ENCODE assay signal across 10 cellular contexts in the genomic region with DNA sequence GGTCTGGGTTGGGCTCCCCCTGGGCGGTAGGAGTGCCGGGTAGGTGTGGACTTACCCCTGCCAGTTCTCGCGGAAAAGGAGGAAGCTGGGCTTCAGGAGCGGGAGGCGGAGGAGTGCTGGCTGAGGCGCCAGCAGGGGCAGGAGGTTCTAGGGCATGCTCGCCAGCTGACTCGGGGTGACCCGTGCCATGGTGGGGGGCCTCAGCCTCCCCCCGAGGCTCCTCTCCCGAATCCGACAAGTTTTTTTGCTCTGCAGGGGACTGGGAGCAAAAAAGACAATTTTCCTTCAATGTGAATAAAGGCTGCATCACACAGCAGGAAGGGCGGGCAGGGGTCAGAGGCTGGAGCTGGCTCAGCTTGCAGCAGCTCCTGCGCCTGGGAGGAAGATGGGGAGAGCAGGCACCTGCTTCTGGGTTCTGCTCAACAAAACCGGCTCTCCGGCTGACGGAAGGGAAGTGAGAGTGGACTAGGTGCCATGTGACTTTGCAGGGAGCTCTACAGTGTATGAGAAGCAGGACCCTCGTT. TPM values are rescaled to one million over a fixed set of nuclear protein-coding genes. Genes with fewer than 3 reads are reported as not detected.
DNase-seq lines count a peak whose midpoint lies in the region; ATAC-seq and TF ChIP-seq lines count a peak whose summit lies in the region.
"Had no signal": no experiment of that assay in that cellular context is flagged by ENCODE, and none has a peak within 500 bp of the region (broad histone marks: within the 10 kb centered on the region; RNA-seq: fewer than 3 reads in every experiment).

No MANE protein-coding gene starts in this region.

- intact Hi-C loops in IMR-90 (cut with micrococcal nuclease), result no loop called here
- intact Hi-C loops in dendritic cell treated with granulocyte-macrophage colony-stimulating factor and Interleukin-4, amounts not matched to agents 40 ng/mL and 50 ng/mL, for 4 days (cut with micrococcal nuclease), result no loop called here

- H2BK5ac ChIP-seq in IMR-90 (ENCODE audit: low read depth, low read length, poor library complexity, severe bottlenecking), result no peak overlapping the region

- H3K27me3 ChIP-seq in IMR-90 (ENCODE audit: control insufficient read depth, insufficient read depth, low read length) (no peaks in the 10 kb centered on the region), muscle layer of colon (ENCODE audit: control insufficient read depth in 1 of 2, insufficient read depth in 2 of 2, low read length in 2 of 2) (no peaks in the 10 kb centered on the region)

- in situ Hi-C loops in IMR-90 (cut with MboI; ENCODE audit: low sequenced_read_pairs), result no loop called here

- H3K9me1 ChIP-seq in IMR-90 (ENCODE audit: insufficient read depth, low read length), result peaks cover 42% of the 10 kb centered on the region

- H3K18ac ChIP-seq in IMR-90 (ENCODE audit: low read depth, low read length), result no peak overlapping the region; the same call in 1 of the 2 replicates

- H3K27ac ChIP-seq in IMR-90 (ENCODE audit: insufficient read depth, low read length), result no peak overlapping the region
- no peak overlapping the region for H3K27ac ChIP-seq in muscle layer of colon (ENCODE audit: low read depth, low read length)

- H2AK5ac ChIP-seq in IMR-90 (ENCODE audit: low read depth, low read length), result 0 out of 2 replicates have a peak overlapping the region, but pooled peaks have one; percentile 17

- BruUV-seq in IMR-90 (replicated peaks; lab: Mats Ljungman, UMichigan), result no TSS peak

- H2BK15ac ChIP-seq in IMR-90 (ENCODE audit: low read depth, low read length), result peak overlapping the region; percentile 89; the same call in 1 of the 3 replicates

- 0 out of 2 replicates have a peak overlapping the region, but pooled peaks have one; percentile 37 for H3K14ac ChIP-seq in IMR-90 (replicated peaks; ENCODE audit: low read depth, low read length)

- DNase-seq in CD1c-positive myeloid dendritic cell (ENCODE audit: extremely low spot score) (peak; percentile 66), IMR-90 (no peak), NCI-H2171 treated with DMSO at 0.1 percent for 48 hours (lab: John Stamatoyannopoulos, UW) (no peak), foreskin melanocyte (no peak)
- DNase-seq: activated CD4-positive, CD25-positive, alpha-beta regulatory T cell treated with anti-CD3 and anti-CD28 coated beads, Interleukin-2, amount 50 U/mL, for 72 hours; effector CD4-positive, alpha-beta T cell had no signal

- no peak for ATAC-seq in IMR-90 (ENCODE audit: low read depth)
- ATAC-seq in HG03521 (IDR thresholded peaks at IDR 0.05; ENCODE audit: unreplicated experiment), result no peak
- no peak for ATAC-seq in HG02678 (IDR thresholded peaks at IDR 0.05; ENCODE audit: unreplicated experiment)

- H3K4me2 ChIP-seq in IMR-90 (ENCODE audit: low read depth, low read length), result no peak overlapping the region

- no peaks in the 10 kb centered on the region for H3K27me3 Mint-ChIP-seq in dendritic cell treated with granulocyte-macrophage colony-stimulating factor and Interleukin-4, amounts not matched to agents 40 ng/mL and 50 ng/mL, for 4 days

- POLR2A ChIA-PET in IMR-90 (lab: Charles Lee; ENCODE audit: unreplicated experiment), result no interaction called here

- H4K5ac ChIP-seq in IMR-90 (ENCODE audit: low read depth, low read length), result no peak overlapping the region

- H3K4me1 ChIP-seq in IMR-90 (ENCODE audit: control insufficient read depth, insufficient read depth, low read length), result peaks cover 57% of the 10 kb centered on the region
- H3K4me1 ChIP-seq in muscle layer of colon (ENCODE audit: insufficient read depth, low read length), result peaks cover 97% of the 10 kb centered on the region

- no peak for TF ChIP-seq POLR2A in IMR-90 (IDR thresholded peaks at IDR 0.05; ENCODE audit: low read depth, low read length)

- dilution Hi-C loops in IMR-90 (cut with HindIII; ENCODE audit: low sequenced_read_pairs, unreplicated experiment), result no loop called here

- H2BK20ac ChIP-seq in IMR-90 (ENCODE audit: low read depth, low read length), result no peak overlapping the region

- H2AFZ ChIP-seq in IMR-90 (replicated peaks; ENCODE audit: low read length, poor library complexity), result no peak overlapping the region

- H3K9me3 ChIP-seq in IMR-90 (ENCODE audit: control insufficient read depth, insufficient read depth, low read length), result no peaks in the 10 kb centered on the region
- H3K9me3 ChIP-seq in muscle layer of colon (ENCODE audit: low read length), result no peaks in the 10 kb centered on the region

- H3K56ac ChIP-seq in IMR-90 (ENCODE audit: extremely low read depth, insufficient read depth, low read length), result no peak overlapping the region

- H2AK9ac ChIP-seq in IMR-90 (replicated peaks; ENCODE audit: low read depth, low read length, poor library complexity), result peak overlapping the region; percentile 35

- WGBS in IMR-90 (ENCODE audit: extremely low coverage in 2 of 2, insufficient read length in 1 of 2), 2 experiments, result 78% methylated on average over 9 of the region's 19 CpGs; no CpG with 5 or more reads in 1 of the 2 experiments

- H3K36me3 ChIP-seq in IMR-90 (ENCODE audit: control insufficient read depth, insufficient read depth, low read length), result peaks cover 15% of the 10 kb centered on the region
- H3K36me3 ChIP-seq in muscle layer of colon (ENCODE audit: insufficient read depth, low read length), result no peaks in the 10 kb centered on the region

- peaks cover 98% of the 10 kb centered on the region for H3K4me1 Mint-ChIP-seq in dendritic cell treated with granulocyte-macrophage colony-stimulating factor and Interleukin-4, amounts not matched to agents 40 ng/mL and 50 ng/mL, for 4 days (ENCODE audit: low read depth)

- H4K91ac ChIP-seq in IMR-90 (ENCODE audit: insufficient read depth, low read depth, low read length), result no peak overlapping the region; the same call in 1 of the 2 replicates

- H3K9me3 Mint-ChIP-seq in dendritic cell treated with granulocyte-macrophage colony-stimulating factor and Interleukin-4, amounts not matched to agents 40 ng/mL and 50 ng/mL, for 4 days, result no peaks in the 10 kb centered on the region

- H3K23ac ChIP-seq in IMR-90 (ENCODE audit: low read depth, low read length), result no peak overlapping the region; the same call in 1 of the 2 replicates

- TF ChIP-seq RAD21 in IMR-90 (IDR thresholded peaks at IDR 0.05; ENCODE audit: low read length), result no peak

- H4K20me1 ChIP-seq in IMR-90 (ENCODE audit: insufficient read depth, low read length), result peaks cover 72% of the 10 kb centered on the region

- H3K79me1 ChIP-seq in IMR-90 (ENCODE audit: low read depth in 1 of 2, low read length in 2 of 2), result peaks cover 45 to 98% of the 10 kb centered on the region in 2 experiments

- H3K4me3 Mint-ChIP-seq in dendritic cell treated with granulocyte-macrophage colony-stimulating factor and Interleukin-4, amounts not matched to agents 40 ng/mL and 50 ng/mL, for 4 days, result peak overlapping the region; percentile 72

- peak overlapping the region; percentile 91 for H3K4ac ChIP-seq in IMR-90 (ENCODE audit: low read depth, low read length)

- peak overlapping the region; percentile 91 for H3K27ac Mint-ChIP-seq in dendritic cell treated with granulocyte-macrophage colony-stimulating factor and Interleukin-4, amounts not matched to agents 40 ng/mL and 50 ng/mL, for 4 days

- H3K36me3 Mint-ChIP-seq in dendritic cell treated with granulocyte-macrophage colony-stimulating factor and Interleukin-4, amounts not matched to agents 40 ng/mL and 50 ng/mL, for 4 days (ENCODE audit: low read depth), result peaks cover 40% of the 10 kb centered on the region

- no peak overlapping the region for H3K9ac ChIP-seq in IMR-90 (ENCODE audit: low read depth, low read length)
- H3K9ac ChIP-seq in muscle layer of colon (ENCODE audit: low read length), result no peak overlapping the region

- TF ChIP-seq CTCF in IMR-90 (conservative IDR thresholded peaks at IDR 0.05; ENCODE audit: low read depth, low read length), result no peak

- peak overlapping the region; percentile 87; the same call in 1 of the 2 replicates for H2BK120ac ChIP-seq in IMR-90 (ENCODE audit: low read depth, low read length)

- no peak overlapping the region for H4K8ac ChIP-seq in IMR-90 (ENCODE audit: low read depth in 2 of 2, low read length in 2 of 2)

- CTCF ChIA-PET in IMR-90 (lab: Yijun Ruan, JAX), result interaction anchor here (1.0 kb wide), 1 partner anchor 16 kb away, joined by 3 read pairs; no protein-coding TSS in a partner anchor

- H3K4me3 ChIP-seq in IMR-90 (ENCODE audit: insufficient read depth, low read depth, low read length) (no peak overlapping the region), muscle layer of colon (ENCODE audit: low read depth in 1 of 2, low read length in 2 of 2) (peak overlapping the region; percentile 12)

TF ChIP-seq in IMR-90, 13 proteins besides CTCF, POLR2A, EP300 and RAD21 (continues in another document):
- no peak for TF ChIP-seq SMC3 (IDR thresholded peaks at IDR 0.05; ENCODE audit: low read depth, low read length)
- TF ChIP-seq RCOR1 (IDR thresholded peaks at IDR 0.05; ENCODE audit: insufficient replicate concordance, low read length), result no peak
- TF ChIP-seq FOS (IDR thresholded peaks at IDR 0.05; ENCODE audit: low read depth, low read length), result no peak
- TF ChIP-seq MXI1 (IDR thresholded peaks at IDR 0.05; ENCODE audit: borderline replicate concordance, low read depth, low read length), result no peak

RNA-seq across cellular contexts. Expression of gene RANBP3, which starts 26.5 kb away (rescaled TPM):
- total RNA-seq in IMR-90 (2012; rRNA removed), result 42.5 and 46.7 TPM in 2 replicates
- polyA plus RNA-seq in IMR-90 (2012; rRNA removed), result 111 and 165 TPM in 2 replicates
- 75.6 and 136 TPM in 2 replicates for polyA plus RNA-seq in IMR-90 (2012; cell fraction: cytosol; rRNA removed)
- 170 and 215 TPM in 2 replicates for polyA plus RNA-seq in IMR-90 (2012; cell fraction: nucleus; rRNA removed; ENCODE audit: low replicate concordance)

RNA-seq across cellular contexts. Expression of gene CAPS, which starts 37.3 kb away (rescaled TPM):
- 0.54 and 1.4 TPM in 2 replicates for total RNA-seq in IMR-90 (2012; rRNA removed)
- 4.9 and 5.6 TPM in 2 replicates for polyA plus RNA-seq in IMR-90 (2012; rRNA removed)
- 2.2 and 2.4 TPM in 2 replicates for polyA plus RNA-seq in IMR-90 (2012; cell fraction: cytosol; rRNA removed)
- 34.4 and 78.7 TPM in 2 replicates for polyA plus RNA-seq in IMR-90 (2012; cell fraction: nucleus; rRNA removed; ENCODE audit: low replicate concordance)

RNA-seq across cellular contexts. Expression of gene VMAC, which starts 46.7 kb away (rescaled TPM):
- total RNA-seq in IMR-90 (2012; rRNA removed), result 1.4 and 1.7 TPM in 2 replicates
- polyA plus RNA-seq in IMR-90 (2012; rRNA removed), result 3.1 TPM in 2 replicates
- polyA plus RNA-seq in IMR-90 (2012; cell fraction: cytosol; rRNA removed), result 2.2 and 3.0 TPM in 2 replicates
- 27.6 and 28.8 TPM in 2 replicates for polyA plus RNA-seq in IMR-90 (2012; cell fraction: nucleus; rRNA removed; ENCODE audit: low replicate concordance)

RNA-seq across cellular contexts. Expression of gene NDUFA11, which starts 47.8 kb away (rescaled TPM):
- 297 and 375 TPM in 2 replicates for total RNA-seq in IMR-90 (2012; rRNA removed)
- polyA plus RNA-seq in IMR-90 (2012; rRNA removed), result 1,140 and 1,276 TPM in 2 replicates
- polyA plus RNA-seq in IMR-90 (2012; cell fraction: cytosol; rRNA removed), result 644 and 1,099 TPM in 2 replicates
- 285 and 599 TPM in 2 replicates for polyA plus RNA-seq in IMR-90 (2012; cell fraction: nucleus; rRNA removed; ENCODE audit: low replicate concordance)
